Comparison of ENCODE assay signal across 27 cellular contexts in genomic region chr17:29505826-29506225, GRCh38.
"Had no signal": no experiment of that assay in that cellular context is flagged by ENCODE, and none has a peak within 500 bp of the region (broad histone marks: within the 10 kb centered on the region; RNA-seq: fewer than 3 reads in every experiment).

No MANE protein-coding gene starts in this region.

- H3K27ac Mint-ChIP-seq: activated CD4-positive, alpha-beta T cell treated with anti-CD3 and anti-CD28 coated beads, Interleukin-2, amount 10 ng/mL, durations not matched to agents 24 days and 14 days; activated CD8-positive, alpha-beta T cell treated with anti-CD3 and anti-CD28 coated beads for 36 hours; activated naive CD4-positive, alpha-beta T cell treated with anti-CD3 and anti-CD28 coated beads for 36 hours; activated T-helper 17 cell treated with anti-CD3 and anti-CD28 coated beads, Interleukin-2, amount 50 U/mL, for 72 hours had no signal

- H3K36me3 ChIP-seq: prostate gland had no signal

- H3K4me3 Mint-ChIP-seq: activated CD4-positive, alpha-beta T cell treated with anti-CD3 and anti-CD28 coated beads, Interleukin-2, amount 10 ng/mL, durations not matched to agents 24 days and 14 days; activated CD8-positive, alpha-beta T cell treated with anti-CD3 and anti-CD28 coated beads for 36 hours; activated naive CD4-positive, alpha-beta T cell treated with anti-CD3 and anti-CD28 coated beads for 36 hours; activated T-helper 17 cell treated with anti-CD3 and anti-CD28 coated beads, Interleukin-2, amount 50 U/mL, for 72 hours; immature natural killer cell; naive B cell; neural crest cell had no signal

- H3K4me3 ChIP-seq: ascending aorta, heart left ventricle, mucosa of descending colon, prostate gland, right atrium auricular region, suprapubic skin, transverse colon, vagina had no signal

- DNase-seq: activated CD4-positive, CD25-positive, alpha-beta regulatory T cell; activated CD8-positive, alpha-beta T cell treated with anti-CD3 and anti-CD28 coated beads for 36 hours; activated naive CD4-positive, alpha-beta T cell treated with anti-CD3 and anti-CD28 coated beads for 36 hours; activated T-cell treated with anti-CD3 and anti-CD28 coated beads, Interleukin-2, amount 50 U/mL, for 1 hour; cerebellar nuclear complex; cortex of kidney; effector CD4-positive, alpha-beta T cell; heart left ventricle; immature natural killer cell; kidney glomerular epithelial cell; left ventricle myocardium superior; mesenchymal stem cell; mucosa of descending colon; naive B cell; stimulated activated CD4-positive, alpha-beta T cell treated with anti-CD3 and anti-CD28 coated beads, Interleukin-12 subunit alpha, Interleukin-12 subunit beta, amount 100 ng/mL, for 4 hours; stimulated activated CD4-positive, alpha-beta T cell treated with anti-CD3 and anti-CD28 coated beads, Interleukin-1b, Interleukin-23, amount 100 ng/mL, for 48 hours; stimulated activated CD8-positive, alpha-beta memory T cell treated with anti-CD3 and anti-CD28 coated beads, Interleukin-4, amount 100 ng/mL, for 48 hours; stimulated activated naive CD8-positive, alpha-beta T cell treated with anti-CD3 and anti-CD28 coated beads, Interleukin-15, Interleukin-2, amounts not matched to agents 100 U/mL and 50 U/mL, for 24 hours; transverse colon had no signal

- ATAC-seq: activated CD8-positive, alpha-beta T cell treated with anti-CD3 and anti-CD28 coated beads for 36 hours; activated T-helper 17 cell treated with anti-CD3 and anti-CD28 coated beads, Interleukin-2, amount 50 U/mL, for 72 hours; heart left ventricle; left ventricle myocardium superior; mucosa of descending colon; stimulated activated naive CD8-positive, alpha-beta T cell treated with anti-CD3 and anti-CD28 coated beads, Interleukin-15, Interleukin-2, amounts not matched to agents 100 U/mL and 50 U/mL, for 24 hours had no signal

- H3K27me3 ChIP-seq: ascending aorta, heart left ventricle, right atrium auricular region, suprapubic skin, transverse colon, vagina had no signal

- H3K27ac ChIP-seq: ascending aorta, heart left ventricle, prostate gland, right atrium auricular region, suprapubic skin, transverse colon, vagina had no signal

- H3K4me1 Mint-ChIP-seq: activated CD4-positive, alpha-beta T cell treated with anti-CD3 and anti-CD28 coated beads, Interleukin-2, amount 10 ng/mL, durations not matched to agents 24 days and 14 days; activated T-helper 17 cell treated with anti-CD3 and anti-CD28 coated beads, Interleukin-2, amount 50 U/mL, for 72 hours; immature natural killer cell; naive B cell; neural crest cell had no signal

- H3K27me3 Mint-ChIP-seq: activated CD4-positive, alpha-beta T cell treated with anti-CD3 and anti-CD28 coated beads, Interleukin-2, amount 10 ng/mL, durations not matched to agents 24 days and 14 days; activated CD8-positive, alpha-beta T cell treated with anti-CD3 and anti-CD28 coated beads for 36 hours; activated T-helper 17 cell treated with anti-CD3 and anti-CD28 coated beads, Interleukin-2, amount 50 U/mL, for 72 hours; naive B cell had no signal

- H3K9me3 Mint-ChIP-seq: activated CD4-positive, alpha-beta T cell treated with anti-CD3 and anti-CD28 coated beads, Interleukin-2, amount 10 ng/mL, durations not matched to agents 24 days and 14 days; activated CD8-positive, alpha-beta T cell treated with anti-CD3 and anti-CD28 coated beads for 36 hours; activated naive CD4-positive, alpha-beta T cell treated with anti-CD3 and anti-CD28 coated beads for 36 hours; activated T-helper 17 cell treated with anti-CD3 and anti-CD28 coated beads, Interleukin-2, amount 50 U/mL, for 72 hours; immature natural killer cell; naive B cell; neural crest cell had no signal

- H3K4me1 ChIP-seq: ascending aorta, heart left ventricle, prostate gland, right atrium auricular region, suprapubic skin, transverse colon, vagina had no signal

- H3K9me3 ChIP-seq: ascending aorta, heart left ventricle, mucosa of descending colon, prostate gland, right atrium auricular region, suprapubic skin, transverse colon, vagina had no signal
